Comparison of ENCODE assay signal across 1 cellular context in the genomic region with DNA sequence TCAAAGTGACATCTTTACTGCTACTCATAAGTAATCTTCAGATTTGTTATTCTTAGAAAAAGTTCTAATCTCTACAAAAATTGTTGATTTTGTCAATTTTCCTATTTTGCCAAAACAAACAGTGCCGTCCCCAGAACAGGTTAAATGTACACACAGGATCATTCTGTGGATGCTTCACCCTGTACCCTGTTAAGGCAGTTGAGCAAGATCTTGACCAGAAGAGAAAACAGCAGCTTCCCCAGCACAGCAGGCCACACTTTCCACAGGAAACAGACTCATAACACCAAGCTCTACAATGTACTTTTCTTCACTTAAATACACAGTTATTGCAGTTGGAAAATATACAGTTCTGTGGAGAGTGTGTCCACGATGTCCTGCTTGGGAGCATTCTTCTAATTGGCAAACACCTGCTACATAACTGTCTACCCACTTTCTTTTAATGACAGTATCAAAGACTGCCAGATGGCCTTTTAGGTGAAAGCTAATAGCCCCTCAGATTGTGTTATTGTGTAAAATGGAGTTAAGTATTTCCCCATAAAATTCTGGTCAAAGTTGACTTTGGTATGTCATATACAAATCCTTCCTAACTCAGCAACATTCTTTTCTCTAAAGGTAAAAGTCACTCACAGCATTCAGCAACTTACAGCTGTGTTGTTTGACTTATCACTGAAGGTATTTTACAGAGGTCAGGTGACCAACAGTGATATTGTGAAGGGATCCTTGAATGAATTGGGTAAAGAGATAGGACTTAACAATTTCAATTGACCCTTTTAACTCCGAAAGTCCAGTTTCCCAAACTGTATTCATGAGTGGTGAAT.
A peak's percentile ranks its signal among the peaks of the same experiment; 100 is the strongest.
TF ChIP-seq lines count a peak whose summit lies in the region.

No MANE protein-coding gene starts in this region.

TF ChIP-seq in HepG2, 621 proteins besides CTCF, POLR2A, EP300 and RAD21 (continued from another document and continues in another):
- no peak for TF ChIP-seq ZNF883 (CRISPR knock-in tag; IDR thresholded peaks at IDR 0.05; ENCODE audit: not compliant biosample characterization)
- TF ChIP-seq, protein P1, sequence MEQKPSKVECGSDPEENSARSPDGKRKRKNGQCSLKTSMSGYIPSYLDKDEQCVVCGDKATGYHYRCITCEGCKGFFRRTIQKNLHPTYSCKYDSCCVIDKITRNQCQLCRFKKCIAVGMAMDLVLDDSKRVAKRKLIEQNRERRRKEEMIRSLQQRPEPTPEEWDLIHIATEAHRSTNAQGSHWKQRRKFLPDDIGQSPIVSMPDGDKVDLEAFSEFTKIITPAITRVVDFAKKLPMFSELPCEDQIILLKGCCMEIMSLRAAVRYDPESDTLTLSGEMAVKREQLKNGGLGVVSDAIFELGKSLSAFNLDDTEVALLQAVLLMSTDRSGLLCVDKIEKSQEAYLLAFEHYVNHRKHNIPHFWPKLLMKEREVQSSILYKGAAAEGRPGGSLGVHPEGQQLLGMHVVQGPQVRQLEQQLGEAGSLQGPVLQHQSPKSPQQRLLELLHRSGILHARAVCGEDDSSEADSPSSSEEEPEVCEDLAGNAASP (CRISPR knock-in tag; IDR thresholded peaks at IDR 0.05; ENCODE audit: borderline replicate concordance) = peak; percentile 95
- TF ChIP-seq JUND (CRISPR knock-in tag; IDR thresholded peaks at IDR 0.05) = 0 out of 2 replicates have a peak, but pooled peaks have one; percentile 40
- TF ChIP-seq MAF1 (CRISPR knock-in tag; IDR thresholded peaks at IDR 0.05; ENCODE audit: borderline replicate concordance) = no peak
- TF ChIP-seq HOXA7 (CRISPR knock-in tag; IDR thresholded peaks at IDR 0.05) = no peak
- 0 out of 2 replicates have a peak, but pooled peaks have one; percentile 67 for TF ChIP-seq PPARG (CRISPR knock-in tag; conservative IDR thresholded peaks at IDR 0.05)
- peak; percentile 92; the same call in 1 of the 2 replicates for TF ChIP-seq CBX5 (CRISPR knock-in tag; IDR thresholded peaks at IDR 0.05; ENCODE audit: borderline replicate concordance)
- TF ChIP-seq SRSF9 (IDR thresholded peaks at IDR 0.05; ENCODE audit: borderline replicate concordance, insufficient read depth, low read depth, low read length, poor library complexity, severe bottlenecking) = no peak
- no peak for TF ChIP-seq ZZZ3 (CRISPR knock-in tag; IDR thresholded peaks at IDR 0.05; ENCODE audit: borderline replicate concordance)
- peak; percentile 84 for TF ChIP-seq SIX4 (CRISPR knock-in tag; IDR thresholded peaks at IDR 0.05)
- peak; percentile 97 for TF ChIP-seq RXRB (CRISPR knock-in tag; IDR thresholded peaks at IDR 0.05; ENCODE audit: borderline replicate concordance)
- TF ChIP-seq, protein P2, sequence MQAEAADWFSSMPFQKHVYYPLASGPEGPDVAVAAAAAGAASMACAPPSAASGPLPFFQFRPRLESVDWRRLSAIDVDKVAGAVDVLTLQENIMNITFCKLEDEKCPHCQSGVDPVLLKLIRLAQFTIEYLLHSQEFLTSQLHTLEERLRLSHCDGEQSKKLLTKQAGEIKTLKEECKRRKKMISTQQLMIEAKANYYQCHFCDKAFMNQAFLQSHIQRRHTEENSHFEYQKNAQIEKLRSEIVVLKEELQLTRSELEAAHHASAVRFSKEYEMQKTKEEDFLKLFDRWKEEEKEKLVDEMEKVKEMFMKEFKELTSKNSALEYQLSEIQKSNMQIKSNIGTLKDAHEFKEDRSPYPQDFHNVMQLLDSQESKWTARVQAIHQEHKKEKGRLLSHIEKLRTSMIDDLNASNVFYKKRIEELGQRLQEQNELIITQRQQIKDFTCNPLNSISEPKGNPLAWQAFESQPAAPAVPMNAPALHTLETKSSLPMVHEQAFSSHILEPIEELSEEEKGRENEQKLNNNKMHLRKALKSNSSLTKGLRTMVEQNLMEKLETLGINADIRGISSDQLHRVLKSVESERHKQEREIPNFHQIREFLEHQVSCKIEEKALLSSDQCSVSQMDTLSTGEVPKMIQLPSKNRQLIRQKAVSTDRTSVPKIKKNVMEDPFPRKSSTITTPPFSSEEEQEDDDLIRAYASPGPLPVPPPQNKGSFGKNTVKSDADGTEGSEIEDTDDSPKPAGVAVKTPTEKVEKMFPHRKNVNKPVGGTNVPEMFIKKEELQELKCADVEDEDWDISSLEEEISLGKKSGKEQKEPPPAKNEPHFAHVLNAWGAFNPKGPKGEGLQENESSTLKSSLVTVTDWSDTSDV (CRISPR knock-in tag; IDR thresholded peaks at IDR 0.05) = no peak
- no peak for TF ChIP-seq ZNF777 (CRISPR knock-in tag; IDR thresholded peaks at IDR 0.05)
- TF ChIP-seq FOXC1 (CRISPR knock-in tag; IDR thresholded peaks at IDR 0.05; ENCODE audit: borderline replicate concordance) = peak; percentile 49; the same call in 1 of the 2 replicates
- TF ChIP-seq SOX13 (IDR thresholded peaks at IDR 0.05) = peak; percentile 80
- peak; percentile 81 to 93; a peak in 3 of 4 replicates for TF ChIP-seq SOX13 (CRISPR knock-in tag; conservative IDR thresholded peaks at IDR 0.05 in 1 of 2, IDR thresholded peaks at IDR 0.05 in 1 of 2)
- TF ChIP-seq TBL1XR1 (IDR thresholded peaks at IDR 0.05; ENCODE audit: borderline replicate concordance, low read length, partially characterized antibody) = peak; percentile 71
- TF ChIP-seq TRIM24 (CRISPR knock-in tag; IDR thresholded peaks at IDR 0.05) = no peak
- TF ChIP-seq, protein P3, sequence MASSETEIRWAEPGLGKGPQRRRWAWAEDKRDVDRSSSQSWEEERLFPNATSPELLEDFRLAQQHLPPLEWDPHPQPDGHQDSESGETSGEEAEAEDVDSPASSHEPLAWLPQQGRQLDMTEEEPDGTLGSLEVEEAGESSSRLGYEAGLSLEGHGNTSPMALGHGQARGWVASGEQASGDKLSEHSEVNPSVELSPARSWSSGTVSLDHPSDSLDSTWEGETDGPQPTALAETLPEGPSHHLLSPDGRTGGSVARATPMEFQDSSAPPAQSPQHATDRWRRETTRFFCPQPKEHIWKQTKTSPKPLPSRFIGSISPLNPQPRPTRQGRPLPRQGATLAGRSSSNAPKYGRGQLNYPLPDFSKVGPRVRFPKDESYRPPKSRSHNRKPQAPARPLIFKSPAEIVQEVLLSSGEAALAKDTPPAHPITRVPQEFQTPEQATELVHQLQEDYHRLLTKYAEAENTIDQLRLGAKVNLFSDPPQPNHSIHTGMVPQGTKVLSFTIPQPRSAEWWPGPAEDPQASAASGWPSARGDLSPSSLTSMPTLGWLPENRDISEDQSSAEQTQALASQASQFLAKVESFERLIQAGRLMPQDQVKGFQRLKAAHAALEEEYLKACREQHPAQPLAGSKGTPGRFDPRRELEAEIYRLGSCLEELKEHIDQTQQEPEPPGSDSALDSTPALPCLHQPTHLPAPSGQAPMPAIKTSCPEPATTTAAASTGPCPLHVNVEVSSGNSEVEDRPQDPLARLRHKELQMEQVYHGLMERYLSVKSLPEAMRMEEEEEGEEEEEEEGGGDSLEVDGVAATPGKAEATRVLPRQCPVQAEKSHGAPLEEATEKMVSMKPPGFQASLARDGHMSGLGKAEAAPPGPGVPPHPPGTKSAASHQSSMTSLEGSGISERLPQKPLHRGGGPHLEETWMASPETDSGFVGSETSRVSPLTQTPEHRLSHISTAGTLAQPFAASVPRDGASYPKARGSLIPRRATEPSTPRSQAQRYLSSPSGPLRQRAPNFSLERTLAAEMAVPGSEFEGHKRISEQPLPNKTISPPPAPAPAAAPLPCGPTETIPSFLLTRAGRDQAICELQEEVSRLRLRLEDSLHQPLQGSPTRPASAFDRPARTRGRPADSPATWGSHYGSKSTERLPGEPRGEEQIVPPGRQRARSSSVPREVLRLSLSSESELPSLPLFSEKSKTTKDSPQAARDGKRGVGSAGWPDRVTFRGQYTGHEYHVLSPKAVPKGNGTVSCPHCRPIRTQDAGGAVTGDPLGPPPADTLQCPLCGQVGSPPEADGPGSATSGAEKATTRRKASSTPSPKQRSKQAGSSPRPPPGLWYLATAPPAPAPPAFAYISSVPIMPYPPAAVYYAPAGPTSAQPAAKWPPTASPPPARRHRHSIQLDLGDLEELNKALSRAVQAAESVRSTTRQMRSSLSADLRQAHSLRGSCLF (CRISPR knock-in tag; IDR thresholded peaks at IDR 0.05; ENCODE audit: borderline replicate concordance) = no peak
- peak; percentile 71; the same call in 1 of the 2 replicates for TF ChIP-seq TBX3 (IDR thresholded peaks at IDR 0.05; ENCODE audit: borderline replicate concordance)
- peak; percentile 95 for TF ChIP-seq ZSCAN29 (CRISPR knock-in tag; conservative IDR thresholded peaks at IDR 0.05)
- 0 out of 2 replicates have a peak, but pooled peaks have one; percentile 49 for TF ChIP-seq ZNF570 (CRISPR knock-in tag; IDR thresholded peaks at IDR 0.05; ENCODE audit: borderline replicate concordance)
- no peak for TF ChIP-seq ZNF260 (CRISPR knock-in tag; IDR thresholded peaks at IDR 0.05; ENCODE audit: borderline replicate concordance, low read depth)
- 0 out of 2 replicates have a peak, but pooled peaks have one; percentile 58 for TF ChIP-seq SIN3B (IDR thresholded peaks at IDR 0.05; ENCODE audit: low read length)
- TF ChIP-seq SALL1 (CRISPR knock-in tag; IDR thresholded peaks at IDR 0.05) = peak; percentile 100
- peak; percentile 88 for TF ChIP-seq ZSCAN31 (CRISPR knock-in tag; IDR thresholded peaks at IDR 0.05; ENCODE audit: low read depth)
- peak; percentile 15; the same call in 1 of the 2 replicates for TF ChIP-seq RFX5 (IDR thresholded peaks at IDR 0.05; ENCODE audit: low read depth, low read length)
- peak; percentile 83 for TF ChIP-seq ARNTL (CRISPR knock-in tag; IDR thresholded peaks at IDR 0.05)
- TF ChIP-seq NFIB (CRISPR knock-in tag; IDR thresholded peaks at IDR 0.05; ENCODE audit: borderline replicate concordance) = no peak
- TF ChIP-seq REXO4 (CRISPR knock-in tag; IDR thresholded peaks at IDR 0.05; ENCODE audit: borderline replicate concordance) = no peak
- no peak for TF ChIP-seq FOXP1 (IDR thresholded peaks at IDR 0.05)
- peak; percentile 100 for TF ChIP-seq FOXP1 (CRISPR knock-in tag; IDR thresholded peaks at IDR 0.05)
- peak; percentile 51; the same call in 1 of the 2 replicates for TF ChIP-seq KLF9 (CRISPR knock-in tag; IDR thresholded peaks at IDR 0.05; ENCODE audit: low read depth)
- 0 out of 2 replicates have a peak, but pooled peaks have one; percentile 10 for TF ChIP-seq CREB1 (IDR thresholded peaks at IDR 0.05)
- TF ChIP-seq CREB1 (CRISPR knock-in tag; IDR thresholded peaks at IDR 0.05) = peak; percentile 62; the same call in 1 of the 2 replicates
- TF ChIP-seq HES4 (CRISPR knock-in tag; IDR thresholded peaks at IDR 0.05; ENCODE audit: borderline replicate concordance) = no peak
- no peak for TF ChIP-seq ZNF256 (CRISPR knock-in tag; conservative IDR thresholded peaks at IDR 0.05)
- no peak for TF ChIP-seq CBFB (CRISPR knock-in tag; IDR thresholded peaks at IDR 0.05)
- no peak for TF ChIP-seq ZSCAN20 (CRISPR knock-in tag; IDR thresholded peaks at IDR 0.05; ENCODE audit: borderline replicate concordance)
- TF ChIP-seq CCAR2 (optimal IDR thresholded peaks at IDR 0.05; ENCODE audit: low read depth, low read length) = no peak
- TF ChIP-seq, protein P4, sequence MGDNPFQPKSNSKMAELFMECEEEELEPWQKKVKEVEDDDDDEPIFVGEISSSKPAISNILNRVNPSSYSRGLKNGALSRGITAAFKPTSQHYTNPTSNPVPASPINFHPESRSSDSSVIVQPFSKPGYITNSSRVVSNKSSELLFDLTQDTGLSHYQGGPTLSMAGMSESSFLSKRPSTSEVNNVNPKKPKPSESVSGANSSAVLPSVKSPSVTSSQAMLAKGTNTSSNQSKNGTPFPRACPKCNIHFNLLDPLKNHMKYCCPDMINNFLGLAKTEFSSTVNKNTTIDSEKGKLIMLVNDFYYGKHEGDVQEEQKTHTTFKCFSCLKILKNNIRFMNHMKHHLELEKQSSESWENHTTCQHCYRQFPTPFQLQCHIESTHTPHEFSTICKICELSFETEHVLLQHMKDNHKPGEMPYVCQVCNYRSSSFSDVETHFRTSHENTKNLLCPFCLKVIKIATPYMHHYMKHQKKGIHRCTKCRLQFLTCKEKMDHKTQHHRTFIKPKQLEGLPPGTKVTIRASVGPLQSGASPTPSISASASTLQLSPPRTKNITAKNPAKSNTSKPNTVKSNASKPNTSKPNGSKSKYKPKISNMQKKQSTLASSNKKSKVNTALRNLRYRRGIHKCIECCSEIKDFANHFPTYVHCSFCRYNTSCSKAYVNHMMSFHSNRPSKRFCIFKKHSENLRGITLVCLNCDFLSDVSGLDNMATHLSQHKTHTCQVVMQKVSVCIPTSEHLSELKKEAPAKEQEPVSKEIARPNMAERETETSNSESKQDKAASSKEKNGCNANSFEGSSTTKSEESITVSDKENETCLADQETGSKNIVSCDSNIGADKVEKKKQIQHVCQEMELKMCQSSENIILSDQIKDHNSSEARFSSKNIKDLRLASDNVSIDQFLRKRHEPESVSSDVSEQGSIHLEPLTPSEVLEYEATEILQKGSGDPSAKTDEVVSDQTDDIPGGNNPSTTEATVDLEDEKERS (CRISPR knock-in tag; IDR thresholded peaks at IDR 0.05) = peak; percentile 97
- TF ChIP-seq KDM4B (CRISPR knock-in tag; IDR thresholded peaks at IDR 0.05) = peak; percentile 93
- TF ChIP-seq SP5 (CRISPR knock-in tag; IDR thresholded peaks at IDR 0.05; ENCODE audit: borderline replicate concordance, low read depth) = peak; percentile 66; the same call in 1 of the 2 replicates
- TF ChIP-seq TBX2 (CRISPR knock-in tag; IDR thresholded peaks at IDR 0.05; ENCODE audit: borderline replicate concordance) = peak; percentile 98
- peak; percentile 29; the same call in 1 of the 2 replicates for TF ChIP-seq KLF11 (CRISPR knock-in tag; IDR thresholded peaks at IDR 0.05)
- TF ChIP-seq, protein P5, sequence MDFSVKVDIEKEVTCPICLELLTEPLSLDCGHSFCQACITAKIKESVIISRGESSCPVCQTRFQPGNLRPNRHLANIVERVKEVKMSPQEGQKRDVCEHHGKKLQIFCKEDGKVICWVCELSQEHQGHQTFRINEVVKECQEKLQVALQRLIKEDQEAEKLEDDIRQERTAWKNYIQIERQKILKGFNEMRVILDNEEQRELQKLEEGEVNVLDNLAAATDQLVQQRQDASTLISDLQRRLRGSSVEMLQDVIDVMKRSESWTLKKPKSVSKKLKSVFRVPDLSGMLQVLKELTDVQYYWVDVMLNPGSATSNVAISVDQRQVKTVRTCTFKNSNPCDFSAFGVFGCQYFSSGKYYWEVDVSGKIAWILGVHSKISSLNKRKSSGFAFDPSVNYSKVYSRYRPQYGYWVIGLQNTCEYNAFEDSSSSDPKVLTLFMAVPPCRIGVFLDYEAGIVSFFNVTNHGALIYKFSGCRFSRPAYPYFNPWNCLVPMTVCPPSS (IDR thresholded peaks at IDR 0.05) = no peak
- TF ChIP-seq, protein P6, sequence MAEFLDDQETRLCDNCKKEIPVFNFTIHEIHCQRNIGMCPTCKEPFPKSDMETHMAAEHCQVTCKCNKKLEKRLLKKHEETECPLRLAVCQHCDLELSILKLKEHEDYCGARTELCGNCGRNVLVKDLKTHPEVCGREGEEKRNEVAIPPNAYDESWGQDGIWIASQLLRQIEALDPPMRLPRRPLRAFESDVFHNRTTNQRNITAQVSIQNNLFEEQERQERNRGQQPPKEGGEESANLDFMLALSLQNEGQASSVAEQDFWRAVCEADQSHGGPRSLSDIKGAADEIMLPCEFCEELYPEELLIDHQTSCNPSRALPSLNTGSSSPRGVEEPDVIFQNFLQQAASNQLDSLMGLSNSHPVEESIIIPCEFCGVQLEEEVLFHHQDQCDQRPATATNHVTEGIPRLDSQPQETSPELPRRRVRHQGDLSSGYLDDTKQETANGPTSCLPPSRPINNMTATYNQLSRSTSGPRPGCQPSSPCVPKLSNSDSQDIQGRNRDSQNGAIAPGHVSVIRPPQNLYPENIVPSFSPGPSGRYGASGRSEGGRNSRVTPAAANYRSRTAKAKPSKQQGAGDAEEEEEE (CRISPR knock-in tag; IDR thresholded peaks at IDR 0.05; ENCODE audit: borderline replicate concordance) = peak; percentile 86; the same call in 1 of the 2 replicates
- TF ChIP-seq ERF (CRISPR knock-in tag; IDR thresholded peaks at IDR 0.05) = peak; percentile 96
- no peak for TF ChIP-seq RORA (CRISPR knock-in tag; IDR thresholded peaks at IDR 0.05)
- peak; percentile 96 for TF ChIP-seq RCOR2 (CRISPR knock-in tag; IDR thresholded peaks at IDR 0.05)
- TF ChIP-seq SMAD1 (CRISPR knock-in tag; IDR thresholded peaks at IDR 0.05; ENCODE audit: borderline replicate concordance, low read depth) = no peak
- TF ChIP-seq HCFC1 (IDR thresholded peaks at IDR 0.05; ENCODE audit: low read depth, low read length) = no peak
